In the genomic region with DNA sequence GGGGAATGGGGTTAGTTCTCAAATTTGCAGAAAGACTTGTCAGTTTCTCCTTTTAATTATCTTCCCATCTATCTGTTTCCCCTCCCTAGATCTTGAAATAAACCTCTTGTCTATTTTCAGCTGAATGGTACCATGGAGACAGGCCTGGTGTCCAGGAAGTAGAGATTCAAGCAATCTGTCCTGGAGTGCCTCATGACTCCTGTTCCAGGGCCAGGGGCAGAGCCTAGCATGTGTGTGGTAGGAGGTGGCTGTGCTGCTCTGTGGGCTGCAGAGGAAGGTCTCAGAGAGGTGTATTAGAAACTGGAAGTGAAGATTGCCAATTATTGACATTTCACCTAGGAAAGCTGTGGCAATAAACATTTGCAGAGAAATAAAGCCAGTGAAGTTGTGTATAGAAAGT, we compare ENCODE assay signal across 19 cellular contexts.
"Had no signal": no experiment of that assay in that cellular context is flagged by ENCODE, and none has a peak within 500 bp of the region (broad histone marks: within the 10 kb centered on the region; RNA-seq: fewer than 3 reads in every experiment).

No MANE protein-coding gene starts in this region.

- H3K9me3 ChIP-seq: pancreas, thyroid gland had no signal

- ATAC-seq: foreskin keratinocyte, pancreas, right cardiac atrium, WTC11 had no signal

- H3K36me3 ChIP-seq: pancreas, thyroid gland had no signal

- H3K4me1 ChIP-seq: foreskin keratinocyte, pancreas, thyroid gland had no signal

- H3K36me3 Mint-ChIP-seq: activated naive CD4-positive, alpha-beta T cell treated with anti-CD3 and anti-CD28 coated beads, Interleukin-2, amount 50 U/mL, for 24 hours; brain; memory B cell; WTC11 had no signal

- H3K4me3 Mint-ChIP-seq: activated naive CD4-positive, alpha-beta T cell treated with anti-CD3 and anti-CD28 coated beads, Interleukin-2, amount 50 U/mL, for 24 hours; brain; memory B cell; nephron; stimulated activated naive CD8-positive, alpha-beta T cell treated with anti-CD3 and anti-CD28 coated beads, Interleukin-15, Interleukin-2, amounts not matched to agents 100 ng/mL and 50 ng/mL, for 24 hours; WTC11 had no signal

- H3K27me3 ChIP-seq: foreskin keratinocyte, pancreas, thyroid gland had no signal

- H3K27me3 Mint-ChIP-seq: memory B cell; stimulated activated naive CD8-positive, alpha-beta T cell treated with anti-CD3 and anti-CD28 coated beads, Interleukin-15, Interleukin-2, amounts not matched to agents 100 ng/mL and 50 ng/mL, for 24 hours had no signal

- H3K9me3 Mint-ChIP-seq: activated naive CD4-positive, alpha-beta T cell treated with anti-CD3 and anti-CD28 coated beads, Interleukin-2, amount 50 U/mL, for 24 hours; brain; nephron; stimulated activated naive CD8-positive, alpha-beta T cell treated with anti-CD3 and anti-CD28 coated beads, Interleukin-15, Interleukin-2, amounts not matched to agents 100 ng/mL and 50 ng/mL, for 24 hours; WTC11 had no signal

- DNase-seq: activated gamma-delta T cell treated with Interleukin-2 at 50 U/mL for 16 hours; activated T-cell treated with anti-CD3 and anti-CD28 coated beads, Interleukin-2, amount 50 U/mL, for 1 hour; aorta; dermis blood vessel endothelial cell; effector CD8-positive, alpha-beta T cell; erythroblast; foreskin keratinocyte; hippocampal formation; pancreas; right cardiac atrium; stimulated activated CD4-positive, alpha-beta T cell treated with anti-CD3 and anti-CD28 coated beads, Interleukin-12 subunit alpha, Interleukin-12 subunit beta, amount 100 ng/mL, for 4 hours; stimulated activated CD4-positive, alpha-beta T cell treated with anti-CD3 and anti-CD28 coated beads, Interleukin-4, amount 100 ng/mL, for 4 hours; thyroid gland had no signal

- H3K27ac Mint-ChIP-seq: activated naive CD4-positive, alpha-beta T cell treated with anti-CD3 and anti-CD28 coated beads, Interleukin-2, amount 50 U/mL, for 24 hours; memory B cell; nephron; stimulated activated naive CD8-positive, alpha-beta T cell treated with anti-CD3 and anti-CD28 coated beads, Interleukin-15, Interleukin-2, amounts not matched to agents 100 ng/mL and 50 ng/mL, for 24 hours; WTC11 had no signal

- H3K27ac ChIP-seq: foreskin keratinocyte, pancreas, thyroid gland had no signal

- H3K4me1 Mint-ChIP-seq: activated naive CD4-positive, alpha-beta T cell treated with anti-CD3 and anti-CD28 coated beads, Interleukin-2, amount 50 U/mL, for 24 hours; brain; memory B cell; nephron; WTC11 had no signal

- H3K4me3 ChIP-seq: pancreas, thyroid gland had no signal
